8 cellular contexts compared by ENCODE assay signal in the genomic region with DNA sequence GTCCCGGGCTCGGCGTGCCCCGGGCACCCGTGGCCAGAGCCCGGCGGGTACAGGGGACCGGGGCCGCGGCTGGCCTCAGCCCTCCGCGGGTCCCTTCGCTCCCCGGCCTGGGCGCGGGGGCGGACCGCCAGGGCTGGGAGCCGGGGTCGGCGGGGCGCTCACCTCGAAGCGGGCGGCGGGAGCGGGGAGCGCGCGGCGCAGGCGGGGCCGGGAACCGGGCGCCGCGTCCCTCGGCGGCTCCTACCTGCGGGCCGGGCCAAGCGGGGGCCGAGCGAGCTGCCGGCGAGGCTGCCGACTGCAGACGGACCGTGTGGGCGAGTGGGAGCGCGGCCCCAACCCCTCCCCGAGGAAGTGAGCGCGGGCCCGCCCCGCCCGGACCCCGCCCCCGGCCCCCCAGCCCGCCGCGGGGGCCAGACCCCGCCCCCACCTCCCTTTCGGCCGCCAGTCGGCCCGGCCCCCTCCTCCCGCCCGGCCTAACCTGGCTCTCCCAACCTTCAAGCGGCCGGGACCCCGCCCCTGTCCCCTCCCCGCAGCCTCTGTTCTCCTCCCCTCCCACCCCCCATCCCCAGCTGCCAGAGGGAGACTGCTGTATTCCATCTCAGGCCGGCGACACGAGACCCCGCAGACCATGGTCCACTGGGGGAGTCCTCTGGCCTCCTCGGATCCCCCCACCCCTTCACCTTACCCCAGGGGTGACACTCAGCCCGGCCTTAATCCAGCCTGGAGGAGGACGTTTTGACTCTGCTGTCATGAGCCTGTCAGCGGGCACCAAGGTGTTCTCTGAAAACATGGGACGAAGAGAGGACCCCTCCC. TPM values are rescaled to one million over a fixed set of nuclear protein-coding genes. Genes with fewer than 3 reads are reported as not detected.
DNase-seq lines count a peak whose midpoint lies in the region; ATAC-seq, FAIRE-seq and TF ChIP-seq lines count a peak whose summit lies in the region.

A gene with protein sequence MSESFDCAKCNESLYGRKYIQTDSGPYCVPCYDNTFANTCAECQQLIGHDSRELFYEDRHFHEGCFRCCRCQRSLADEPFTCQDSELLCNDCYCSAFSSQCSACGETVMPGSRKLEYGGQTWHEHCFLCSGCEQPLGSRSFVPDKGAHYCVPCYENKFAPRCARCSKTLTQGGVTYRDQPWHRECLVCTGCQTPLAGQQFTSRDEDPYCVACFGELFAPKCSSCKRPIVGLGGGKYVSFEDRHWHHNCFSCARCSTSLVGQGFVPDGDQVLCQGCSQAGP (minus strand): TSS at position 320 of the 813 bp plus-strand sequence. CDS start 6,102 bp downstream, outside the sequence.

- no peaks in the 10 kb centered on the region for H4K20me1 ChIP-seq in keratinocyte (ENCODE audit: control insufficient read depth, extremely low read depth, insufficient read depth, low read length)

- peaks cover 3% of the 10 kb centered on the region for H3K36me3 Mint-ChIP-seq in T-helper 1 cell treated with Interleukin-12 subunit alpha and Interleukin-12 subunit beta and Interleukin-4 antibody, amounts not matched to agents 30 μg/mL and 1 μg/mL, for 36 hours (ENCODE audit: low read depth)

- H3K9me1 ChIP-seq in keratinocyte (ENCODE audit: control insufficient read depth, extremely low read depth, insufficient read depth, low read length) = peaks cover 3% of the 10 kb centered on the region

- H3K36me3 ChIP-seq in HUES6 (ENCODE audit: control insufficient read depth, insufficient read depth, low read length) (no peaks in the 10 kb centered on the region), bronchial epithelial cell (ENCODE audit: control insufficient read depth, insufficient read depth, low read length) (no peaks in the 10 kb centered on the region), keratinocyte (ENCODE audit: control insufficient read depth in 2 of 2, extremely low read depth in 1 of 2, insufficient read depth in 2 of 2, low read length in 2 of 2) (peaks cover 0 to 5% of the 10 kb centered on the region in 2 experiments)

- H3K4me1 ChIP-seq in HUES6 (ENCODE audit: control insufficient read depth, insufficient read depth, low read length) (peaks cover 49% of the 10 kb centered on the region), keratinocyte (ENCODE audit: control insufficient read depth, extremely low read depth, insufficient read depth, low read length) (peaks cover 36% of the 10 kb centered on the region)

- no peaks in the 10 kb centered on the region for H3K9me3 Mint-ChIP-seq in T-helper 1 cell treated with Interleukin-12 subunit alpha and Interleukin-12 subunit beta and Interleukin-4 antibody, amounts not matched to agents 30 μg/mL and 1 μg/mL, for 36 hours

- peak within 1 kb of the TSS; percentile 30 for H2AFZ ChIP-seq in keratinocyte (ENCODE audit: control insufficient read depth, low read length)

- H3K27me3 Mint-ChIP-seq in T-helper 1 cell treated with Interleukin-12 subunit alpha and Interleukin-12 subunit beta and Interleukin-4 antibody, amounts not matched to agents 30 μg/mL and 1 μg/mL, for 36 hours (ENCODE audit: low read depth) = no peaks in the 10 kb centered on the region

- peak within 1 kb of the TSS; percentile 83 for H3K27ac Mint-ChIP-seq in T-helper 1 cell treated with Interleukin-12 subunit alpha and Interleukin-12 subunit beta and Interleukin-4 antibody, amounts not matched to agents 30 μg/mL and 1 μg/mL, for 36 hours

- H3K9me3 ChIP-seq in HUES6 (ENCODE audit: control insufficient read depth, insufficient read depth, low read depth, low read length) = no peaks in the 10 kb centered on the region
- H3K9me3 ChIP-seq in keratinocyte (ENCODE audit: control insufficient read depth, low read depth, low read length) = no peaks in the 10 kb centered on the region

- H3K9ac ChIP-seq in HUES6 (ENCODE audit: low read length) (peak within 1 kb of the TSS; percentile 79), keratinocyte (ENCODE audit: control insufficient read depth, extremely low read depth, insufficient read depth, low read length) (peak within 1 kb of the TSS; percentile 88)

- H3K4me2 ChIP-seq in keratinocyte (ENCODE audit: control insufficient read depth, extremely low read depth, insufficient read depth, low read depth, low read length) = peak within 1 kb of the TSS; percentile 99

- H3K4me3 ChIP-seq in HUES6 (ENCODE audit: low read depth, low read length) = peak within 1 kb of the TSS; percentile 73
- peak within 1 kb of the TSS; percentile 42 for H3K4me3 ChIP-seq in bronchial epithelial cell (ENCODE audit: low read depth, low read length)
- peak within 1 kb of the TSS; percentile 66 to 91 (median 90) for H3K4me3 ChIP-seq in keratinocyte (ENCODE audit: control insufficient read depth in 2 of 3, extremely low read depth in 1 of 3, insufficient read depth in 2 of 3, low read depth in 1 of 3, low read length in 3 of 3)

- TF ChIP-seq CTCF in bronchial epithelial cell (IDR thresholded peaks at IDR 0.05; ENCODE audit: insufficient read depth, low read length, severe bottlenecking) (no peak), keratinocyte (optimal IDR thresholded peaks at IDR 0.05 in 1 of 3, IDR thresholded peaks at IDR 0.05 in 1 of 3, conservative IDR thresholded peaks at IDR 0.05 in 1 of 3; ENCODE audit: extremely low read depth in 1 of 3, insufficient read depth in 2 of 3, low read length in 3 of 3) (no peak)

- H3K27me3 ChIP-seq in HUES6 (ENCODE audit: control insufficient read depth, insufficient read depth, low read length) (no peaks in the 10 kb centered on the region), bronchial epithelial cell (ENCODE audit: control insufficient read depth, insufficient read depth, low read length) (no peaks in the 10 kb centered on the region), keratinocyte (ENCODE audit: control insufficient read depth, extremely low read depth, insufficient read depth, low read length) (no peaks in the 10 kb centered on the region)

- DNase-seq in GDM1 (lab: John Stamatoyannopoulos, UW) (peak; percentile 79), bronchial epithelial cell (ENCODE audit: low read depth) (no peak), keratinocyte (ENCODE audit: low read depth, low spot score) (no peak), KBM-7 (no peak)
- DNase-seq in stimulated activated CD4-positive, alpha-beta T cell treated with anti-CD3 and anti-CD28 coated beads, Interleukin-2, amount 100 ng/mL, for 4 hours (ENCODE audit: low read depth) = peak; percentile 37

- FAIRE-seq in bronchial epithelial cell (lab: Jason Lieb, UNC) (no peak), keratinocyte (lab: Jason Lieb, UNC) (no peak)

- H3K27ac ChIP-seq in HUES6 (ENCODE audit: low read depth, low read length) = no peak within 1 kb of the TSS
- H3K27ac ChIP-seq in keratinocyte (ENCODE audit: control insufficient read depth, insufficient read depth, low read length) = peak within 1 kb of the TSS; percentile 82

- H3K4me1 Mint-ChIP-seq in T-helper 1 cell treated with Interleukin-12 subunit alpha and Interleukin-12 subunit beta and Interleukin-4 antibody, amounts not matched to agents 30 μg/mL and 1 μg/mL, for 36 hours (ENCODE audit: low read depth) = peaks cover 36% of the 10 kb centered on the region

- in situ Hi-C loops in KBM-7 (cut with MboI; ENCODE audit: low pct_unique_long_range_greater_than_20kb, low sequenced_read_pairs) = no loop called here

- dilution Hi-C loops in keratinocyte (cut with MboI; ENCODE audit: extremely low pct_ligation_motif_present, low sequenced_read_pairs) = no loop called here

- H3K79me2 ChIP-seq in keratinocyte (ENCODE audit: control insufficient read depth, insufficient read depth, low read length) = peaks cover 41% of the 10 kb centered on the region

- peak within 1 kb of the TSS; percentile 90 for H3K4me3 Mint-ChIP-seq in T-helper 1 cell treated with Interleukin-12 subunit alpha and Interleukin-12 subunit beta and Interleukin-4 antibody, amounts not matched to agents 30 μg/mL and 1 μg/mL, for 36 hours

- ATAC-seq in GM21786 (IDR thresholded peaks at IDR 0.05; ENCODE audit: unreplicated experiment) = no peak

RNA-seq across cellular contexts. Expression of the gene that starts here (rescaled TPM):
- 2.6 and 6.7 TPM in 2 replicates for total RNA-seq in bronchial epithelial cell
- 5.1 to 24.6 TPM (median 5.2 TPM) in 3 replicates for polyA plus RNA-seq in keratinocyte
- 6.6 TPM for polyA plus RNA-seq in keratinocyte (2011; ENCODE audit: low read depth)
- 9.0 and 16.5 TPM in 2 replicates for polyA plus RNA-seq in keratinocyte (2011; cell fraction: cytosol; rRNA removed)
- 10.2 and 14.7 TPM in 2 replicates for polyA plus RNA-seq in keratinocyte (2011; cell fraction: nucleus; rRNA removed)
- polyA plus RNA-seq in keratinocyte (2012; ENCODE audit: low replicate concordance) = 11.9 and 29.7 TPM in 2 replicates
- 16.0 to 51.9 TPM (median 20.1 TPM) in 3 replicates for polyA minus RNA-seq in keratinocyte
- 16.7 TPM for polyA minus RNA-seq in keratinocyte (2011; cell fraction: cytosol; rRNA and poly(A)+ RNA removed)
- 9.4 and 14.0 TPM in 2 replicates for polyA minus RNA-seq in keratinocyte (2011; cell fraction: nucleus; rRNA and poly(A)+ RNA removed)

Comparison
In these comparisons a context has a peak if more than half of its experiments do, and no peak if none do; other contexts are left out.
1. DNase-seq: peak in GDM1 (single experiment) and stimulated activated CD4-positive, alpha-beta T cell treated with anti-CD3 and anti-CD28 coated beads, Interleukin-2, amount 100 ng/mL, for 4 hours (single experiment); none in bronchial epithelial cell (single experiment), keratinocyte (single experiment) and KBM-7 (single experiment).
2. Peak in every context shown above with its lines, with median percentiles within 50 percentile points of each other: H3K4me3 ChIP-seq.